Comparison of ENCODE assay signal across 32 cellular contexts in genomic region chr20:2887715-2888114, GRCh38.
"Had no signal": no experiment of that assay in that cellular context is flagged by ENCODE, and none has a peak within 500 bp of the region (broad histone marks: within the 10 kb centered on the region; RNA-seq: fewer than 3 reads in every experiment).

No MANE protein-coding gene starts in this region.

- H3K36me3 ChIP-seq: brain microvascular endothelial cell, WERI-Rb-1 had no signal

- FAIRE-seq: astrocyte, colon, frontal cortex had no signal

- ATAC-seq: activated CD4-positive, CD25-positive, alpha-beta regulatory T cell treated with anti-CD3 and anti-CD28 coated beads, Interleukin-2, amount 50 U/mL, for 24 hours; activated CD8-positive, alpha-beta T cell treated with anti-CD3 and anti-CD28 coated beads for 36 hours; activated T-cell treated with anti-CD3 and anti-CD28 coated beads, Interleukin-2, amount 50 U/mL, for 4 hours; activated T-helper 17 cell treated with anti-CD3 and anti-CD28 coated beads, Interleukin-2, amount 50 U/mL, for 72 hours; esophagus mucosa; T-helper 17 cell had no signal

- H3K9me3 Mint-ChIP-seq: activated B cell treated with CpG ODN at 0.5 μM for 24 hours; activated CD8-positive, alpha-beta T cell treated with anti-CD3 and anti-CD28 coated beads for 36 hours; activated T-cell treated with anti-CD3 and anti-CD28 coated beads, Interleukin-2, amount 50 U/mL, for 4 hours; activated T-helper 17 cell treated with anti-CD3 and anti-CD28 coated beads, Interleukin-2, amount 50 U/mL, for 72 hours; endodermal cell; T-helper 2 cell treated with Interferon-gamma antibody and Interleukin-4, amounts not matched to agents 5 μg/mL and 100 μg/mL, for 36 hours had no signal

- H3K27me3 Mint-ChIP-seq: activated B cell treated with CpG ODN at 0.5 μM for 24 hours; activated CD8-positive, alpha-beta T cell treated with anti-CD3 and anti-CD28 coated beads for 36 hours; activated naive CD8-positive, alpha-beta T cell; activated T-helper 17 cell treated with anti-CD3 and anti-CD28 coated beads, Interleukin-2, amount 50 U/mL, for 72 hours; T-helper 17 cell had no signal

- DNase-seq: activated B cell treated with CpG ODN at 0.5 μM for 24 hours; activated CD4-positive, alpha-beta T cell treated with anti-CD3 and anti-CD28 coated beads for 48 hours; activated CD4-positive, alpha-beta T cell treated with anti-CD3 and anti-CD28 coated beads, Interleukin-2, amount 50 U/mL, for 1 hour; activated CD4-positive, alpha-beta T cell treated with anti-CD3 and anti-CD28 coated beads, Interleukin-2, amount 50 U/mL, for 48 hours; activated CD8-positive, alpha-beta memory T cell treated with anti-CD3 and anti-CD28 coated beads for 24 hours; activated CD8-positive, alpha-beta T cell treated with anti-CD3 and anti-CD28 coated beads for 36 hours; activated effector memory CD4-positive, alpha-beta T cell treated with Interleukin-2 at 50 U/mL for 16 hours; activated gamma-delta T cell treated with Interleukin-2 at 50 U/mL for 16 hours; activated naive CD4-positive, alpha-beta T cell treated with anti-CD3 and anti-CD28 coated beads, Interleukin-2, amount 50 U/mL, for 16 hours; activated naive CD4-positive, alpha-beta T cell treated with Interleukin-2 at 50 U/mL for 16 hours; activated T-cell treated with anti-CD3 and anti-CD28 coated beads, Interleukin-2, amount 50 U/mL, for 4 hours; amniotic stem cell; anterior cingulate cortex; brain microvascular endothelial cell; caudate nucleus; cortex of kidney; effector CD8-positive, alpha-beta T cell; endodermal cell; foreskin fibroblast; head of caudate nucleus; T-helper 1 cell; T-helper 17 cell; T1000; WERI-Rb-1 had no signal

- H3K4me3 Mint-ChIP-seq: activated B cell treated with CpG ODN at 0.5 μM for 24 hours; activated CD8-positive, alpha-beta T cell treated with anti-CD3 and anti-CD28 coated beads for 36 hours; activated naive CD8-positive, alpha-beta T cell; activated T-cell treated with anti-CD3 and anti-CD28 coated beads, Interleukin-2, amount 50 U/mL, for 4 hours; activated T-helper 17 cell treated with anti-CD3 and anti-CD28 coated beads, Interleukin-2, amount 50 U/mL, for 72 hours; endodermal cell; T-helper 17 cell; T-helper 2 cell treated with Interferon-gamma antibody and Interleukin-4, amounts not matched to agents 5 μg/mL and 100 μg/mL, for 36 hours had no signal

- H3K27ac Mint-ChIP-seq: activated CD8-positive, alpha-beta T cell treated with anti-CD3 and anti-CD28 coated beads for 36 hours; activated T-helper 17 cell treated with anti-CD3 and anti-CD28 coated beads, Interleukin-2, amount 50 U/mL, for 72 hours; endodermal cell; T-helper 2 cell treated with Interferon-gamma antibody and Interleukin-4, amounts not matched to agents 5 μg/mL and 100 μg/mL, for 36 hours had no signal

- H3K27me3 ChIP-seq: brain microvascular endothelial cell had no signal
